ENCODE assay signal across 9 cellular contexts in the genomic region with DNA sequence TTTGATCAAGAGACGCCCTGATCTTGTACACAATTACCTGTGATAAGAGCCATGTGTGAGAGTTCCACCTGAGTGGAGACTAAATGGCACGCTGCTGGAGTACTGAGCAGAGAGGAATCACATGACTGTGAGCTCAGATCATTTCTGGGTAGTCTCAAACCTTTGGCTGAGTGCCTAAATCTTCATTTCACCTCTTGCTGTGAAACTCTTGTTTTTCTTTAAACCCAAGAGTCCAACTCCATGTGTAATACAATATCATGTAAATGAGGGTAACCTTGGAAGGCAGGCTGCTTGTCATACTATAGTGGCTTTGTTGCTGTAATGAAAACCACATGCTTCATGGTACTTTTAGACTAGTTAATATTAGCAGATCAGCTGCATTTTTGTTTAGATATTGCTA.
DNase-seq lines count a peak whose midpoint lies in the region; ATAC-seq, FAIRE-seq and TF ChIP-seq lines count a peak whose summit lies in the region.
"Had no signal": no experiment of that assay in that cellular context is flagged by ENCODE, and none has a peak within 500 bp of the region (broad histone marks: within the 10 kb centered on the region; RNA-seq: fewer than 3 reads in every experiment).

No MANE protein-coding gene starts in this region.

- no peak for TF ChIP-seq RAD21 in A549 (conservative IDR thresholded peaks at IDR 0.05 in 1 of 2, IDR thresholded peaks at IDR 0.05 in 1 of 2)

- no peaks in the 10 kb centered on the region for H3K9me3 ChIP-seq in A549

- TF ChIP-seq EP300 in A549 (IDR thresholded peaks at IDR 0.05), result no peak

- H3K27ac ChIP-seq in A549, result no peak overlapping the region

- FAIRE-seq in A549 (lab: Jason Lieb, UNC) (no peak), RCC 7860 (lab: Jason Lieb, UNC) (peak; percentile 17)

- TF ChIP-seq POLR2A in A549 (IDR thresholded peaks at IDR 0.05; ENCODE audit: low read length), result no peak

- POLR2A ChIA-PET in A549 (lab: Yijun Ruan, JAX) (no interaction called here), HEK293T (lab: Yijun Ruan, JAX) (no interaction called here)

- 38% methylated on average over 2 of the region's 2 CpGs for WGBS in A549 (ENCODE audit: missing lambda C conversion rate)

- in situ Hi-C loops in ACHN (cut with HindIII; ENCODE audit: low pct_ligation_motif_present, low pct_unique_long_range_greater_than_20kb, low sequenced_read_pairs), result no loop called here

- no peak for ATAC-seq in A549
- no peak for ATAC-seq in GM21390 (IDR thresholded peaks at IDR 0.05; ENCODE audit: unreplicated experiment)

- H3K4me3 ChIP-seq in A549, result no peak overlapping the region

- no peaks in the 10 kb centered on the region for H3K4me1 ChIP-seq in A549

- no peak for TF ChIP-seq CTCF in A549 (IDR thresholded peaks at IDR 0.05)

- DNase-seq in A549 (ENCODE audit: low read depth in 1 of 2, low spot score in 1 of 2) (no peak), HEK293T (ENCODE audit: extremely low spot score) (peak; percentile 42), RCC 7860 (ENCODE audit: low spot score) (no peak), iris pigment epithelial cell (ENCODE audit: low read depth) (peak; percentile 85), SW480 (ENCODE audit: low spot score) (no peak), NOMO-1 (lab: John Stamatoyannopoulos, UW; ENCODE audit: unreplicated experiment in 2 of 2) (no peak), ACHN (no peak)
- DNase-seq: CD4-positive, CD25-positive, alpha-beta regulatory T cell had no signal

- H3K4me2 ChIP-seq in A549, result no peak overlapping the region

- CTCF ChIA-PET in A549 (lab: Yijun Ruan, JAX), result interaction anchor here (0.6 to 0.8 kb wide), 2 partner anchors 28 to 71 kb away, joined by 3 to 5 read pairs; no protein-coding TSS in a partner anchor
- CTCF ChIA-PET in HEK293T (lab: Yijun Ruan, JAX), result interaction anchor here (0.6 to 1.5 kb wide), 4 partner anchors 12 to 75 kb away, joined by 3 to 4 read pairs (median 4); no protein-coding TSS in a partner anchor

TF ChIP-seq in A549, 52 proteins besides CTCF, POLR2A, EP300 and RAD21:
- TF ChIP-seq TP53 (CRISPR knock-in tag; IDR thresholded peaks at IDR 0.05), result no peak
- TF ChIP-seq, protein P1, sequence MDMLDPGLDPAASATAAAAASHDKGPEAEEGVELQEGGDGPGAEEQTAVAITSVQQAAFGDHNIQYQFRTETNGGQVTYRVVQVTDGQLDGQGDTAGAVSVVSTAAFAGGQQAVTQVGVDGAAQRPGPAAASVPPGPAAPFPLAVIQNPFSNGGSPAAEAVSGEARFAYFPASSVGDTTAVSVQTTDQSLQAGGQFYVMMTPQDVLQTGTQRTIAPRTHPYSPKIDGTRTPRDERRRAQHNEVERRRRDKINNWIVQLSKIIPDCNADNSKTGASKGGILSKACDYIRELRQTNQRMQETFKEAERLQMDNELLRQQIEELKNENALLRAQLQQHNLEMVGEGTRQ (IDR thresholded peaks at IDR 0.05), result 0 out of 2 replicates have a peak, but pooled peaks have one; percentile 11
TF ChIP-seq in A549: peak in this region for 1.

TF ChIP-seq in HEK293T, 16 proteins besides CTCF, POLR2A, EP300 and RAD21:
- TF ChIP-seq BHLHE40 (IDR thresholded peaks at IDR 0.05; ENCODE audit: borderline replicate concordance), result no peak
- TF ChIP-seq TARDBP (IDR thresholded peaks at IDR 0.05), result no peak
- no peak for TF ChIP-seq FOXK2 (IDR thresholded peaks at IDR 0.05)
- 0 out of 2 replicates have a peak, but pooled peaks have one; percentile 6 for TF ChIP-seq FOXM1 (IDR thresholded peaks at IDR 0.05; ENCODE audit: borderline replicate concordance)
- TF ChIP-seq, protein P2, sequence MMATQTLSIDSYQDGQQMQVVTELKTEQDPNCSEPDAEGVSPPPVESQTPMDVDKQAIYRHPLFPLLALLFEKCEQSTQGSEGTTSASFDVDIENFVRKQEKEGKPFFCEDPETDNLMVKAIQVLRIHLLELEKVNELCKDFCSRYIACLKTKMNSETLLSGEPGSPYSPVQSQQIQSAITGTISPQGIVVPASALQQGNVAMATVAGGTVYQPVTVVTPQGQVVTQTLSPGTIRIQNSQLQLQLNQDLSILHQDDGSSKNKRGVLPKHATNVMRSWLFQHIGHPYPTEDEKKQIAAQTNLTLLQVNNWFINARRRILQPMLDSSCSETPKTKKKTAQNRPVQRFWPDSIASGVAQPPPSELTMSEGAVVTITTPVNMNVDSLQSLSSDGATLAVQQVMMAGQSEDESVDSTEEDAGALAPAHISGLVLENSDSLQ (IDR thresholded peaks at IDR 0.05), result no peak
- TF ChIP-seq L3MBTL2 (conservative IDR thresholded peaks at IDR 0.05), result peak; percentile 89
- no peak for TF ChIP-seq SUZ12 (IDR thresholded peaks at IDR 0.05)

Comparison
In these comparisons a context has a peak if more than half of its experiments do, and no peak if none do; other contexts are left out.
1. DNase-seq: peak in HEK293T (single experiment) and iris pigment epithelial cell (single experiment); none in A549 (0 of 2), RCC 7860 (single experiment), SW480 (single experiment), NOMO-1 (0 of 2) and ACHN (single experiment).